In the genomic region with DNA sequence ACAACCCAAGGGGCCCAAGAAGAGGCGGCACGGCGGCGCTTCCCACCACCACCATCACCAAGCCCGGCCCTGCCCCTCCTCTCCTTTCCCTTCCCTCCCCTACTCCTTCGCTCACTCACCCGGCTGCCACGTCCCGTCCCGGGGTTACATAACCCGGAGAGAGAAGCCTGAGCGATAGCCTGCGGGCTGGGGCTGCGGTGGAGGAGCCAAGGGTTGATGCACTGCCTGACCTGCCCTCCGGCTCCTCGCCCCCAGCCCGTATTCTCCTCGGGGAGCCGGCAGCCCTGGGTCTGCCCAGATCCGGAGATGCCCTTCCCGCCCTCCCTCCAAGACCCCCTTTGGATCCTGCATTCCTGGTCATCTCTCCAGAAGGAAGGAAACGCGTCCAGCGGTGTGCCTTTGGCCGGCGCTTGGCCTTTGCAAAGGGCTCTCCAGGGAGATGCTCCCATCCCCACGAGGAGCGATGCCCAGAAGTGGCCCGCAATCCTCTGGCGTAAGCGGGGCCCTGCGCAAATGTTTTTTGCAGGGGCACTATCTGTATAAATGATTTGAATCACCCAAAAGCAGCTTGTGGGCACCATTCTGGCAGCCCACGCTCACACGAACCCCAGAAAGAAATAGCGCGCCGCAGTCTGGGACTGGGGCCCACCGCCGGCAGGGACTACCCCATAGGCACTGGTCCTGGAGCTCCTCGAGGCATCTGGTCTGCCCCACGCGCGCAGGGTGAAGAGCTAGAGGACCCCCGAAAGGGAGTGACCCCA, we compare ENCODE assay signal across 15 cellular contexts. TPM values are rescaled to one million over a fixed set of nuclear protein-coding genes. Genes with fewer than 3 reads are reported as not detected.
DNase-seq lines count a peak whose midpoint lies in the region; ATAC-seq and TF ChIP-seq lines count a peak whose summit lies in the region.
"Had no signal": no experiment of that assay in that cellular context is flagged by ENCODE, and none has a peak within 500 bp of the region (broad histone marks: within the 10 kb centered on the region; RNA-seq: fewer than 3 reads in every experiment).

No MANE protein-coding gene starts in this region.

- H3K9ac ChIP-seq in trophoblast cell (ENCODE audit: low read length), result no peak overlapping the region

- H2AFZ ChIP-seq in trophoblast cell (ENCODE audit: insufficient read depth, low read length, poor library complexity), result no peak overlapping the region

- peak overlapping the region; percentile 36 for H3K4me2 ChIP-seq in trophoblast cell (ENCODE audit: low read length)

- no CpG with 5 or more reads among the region's 44 CpGs for WGBS in iPS DF 6.9 (ENCODE audit: insufficient coverage, insufficient read length)
- WGBS in trophoblast cell (ENCODE audit: extremely low coverage, insufficient coverage, insufficient read length), result no CpG with 5 or more reads among the region's 44 CpGs

- CTCF ChIA-PET in GM10248 (lab: Yijun Ruan, JAX) (no interaction called here), Panc1 (lab: Charles Lee) (no interaction called here)

- H3K4ac ChIP-seq in trophoblast cell (ENCODE audit: low read depth, low read length), result no peak overlapping the region

- H4K12ac ChIP-seq in trophoblast cell (ENCODE audit: low read depth, low read length), result no peak overlapping the region

- H3K4me1 ChIP-seq in Panc1 (ENCODE audit: control insufficient read depth, insufficient read depth, low read length) (no peaks in the 10 kb centered on the region), iPS DF 6.9 (ENCODE audit: control insufficient read depth, insufficient read depth, low read length) (peaks cover 4% of the 10 kb centered on the region; the same call in 1 of the 2 replicates), trophoblast cell (ENCODE audit: control insufficient read depth in 1 of 2, insufficient read depth in 2 of 2, low read length in 2 of 2) (peaks cover 1 to 4% of the 10 kb centered on the region in 2 experiments)

- no peak overlapping the region for H4K91ac ChIP-seq in trophoblast cell (ENCODE audit: low read depth, low read length)

- peaks cover 7% of the 10 kb centered on the region; the same call in 1 of the 2 replicates for H3K27me3 ChIP-seq in Panc1 (ENCODE audit: control insufficient read depth, insufficient read depth, low read length)
- H3K27me3 ChIP-seq in iPS DF 6.9 (ENCODE audit: control insufficient read depth, insufficient read depth, low read length), result peaks cover 57% of the 10 kb centered on the region
- peaks cover 53% of the 10 kb centered on the region for H3K27me3 ChIP-seq in trophoblast cell (ENCODE audit: insufficient read depth, low read length)

- POLR2A ChIA-PET in GM10248 (lab: Yijun Ruan, JAX), result no interaction called here
- POLR2A ChIA-PET in Panc1 (lab: Charles Lee), result no interaction called here

- H2BK5ac ChIP-seq in trophoblast cell (ENCODE audit: low read depth, low read length, poor library complexity), result no peak overlapping the region

- H3K27ac ChIP-seq in Panc1 (ENCODE audit: low read length), result no peak overlapping the region
- no peak overlapping the region for H3K27ac ChIP-seq in iPS DF 6.9 (ENCODE audit: low read length)
- H3K27ac ChIP-seq in trophoblast cell (ENCODE audit: low read depth, low read length), result no peak overlapping the region
- H3K27ac ChIP-seq: esophagus muscularis mucosa had no signal

- peak; percentile 18 for DNase-seq in GM10248 (ENCODE audit: extremely low spot score)
- no peak for DNase-seq in Panc1 (ENCODE audit: low read depth, low spot score)
- no peak for DNase-seq in iPS DF 6.9 (ENCODE audit: low read depth, low spot score)
- DNase-seq in trophoblast cell, result peak; percentile 73 to 75
- DNase-seq in NK-92 treated with Interleukin-12 subunit alpha and Interleukin-12 subunit beta, amount 100 ng/mL, for 24 hours (lab: John Stamatoyannopoulos, UW), result no peak
- no peak for DNase-seq in kidney tubule cell (ENCODE audit: low spot score)
- DNase-seq: activated CD8-positive, alpha-beta memory T cell treated with anti-CD3 and anti-CD28 coated beads, Interleukin-2, amount 10 ng/mL, durations not matched to agents 7 days and 5 days; CD4-positive, alpha-beta T cell; HFFc6; NCI-H146; NCI-H69 had no signal

- no peak for TF ChIP-seq CTCF in GM10248 (IDR thresholded peaks at IDR 0.05; ENCODE audit: control extremely low read depth, extremely low read depth, low read depth, missing control alignments)
- TF ChIP-seq CTCF in Panc1 (IDR thresholded peaks at IDR 0.05), result no peak

- no peaks in the 10 kb centered on the region for H3K9me3 ChIP-seq in Panc1 (ENCODE audit: control insufficient read depth, insufficient read depth, low read depth, low read length)
- no peaks in the 10 kb centered on the region for H3K9me3 ChIP-seq in iPS DF 6.9 (ENCODE audit: control insufficient read depth, insufficient read depth, low read length)
- peaks cover 3% of the 10 kb centered on the region for H3K9me3 ChIP-seq in trophoblast cell (ENCODE audit: insufficient read depth, low read depth, low read length)
- H3K9me3 ChIP-seq: esophagus muscularis mucosa had no signal

- no peak overlapping the region for H2BK120ac ChIP-seq in trophoblast cell (ENCODE audit: insufficient read depth, low read length, poor library complexity)

- peaks cover 1% of the 10 kb centered on the region for H3K79me2 ChIP-seq in trophoblast cell (ENCODE audit: control insufficient read depth, insufficient read depth, low read length, poor library complexity)

- H3K36me3 ChIP-seq in Panc1 (ENCODE audit: control insufficient read depth, insufficient read depth, low read length) (no peaks in the 10 kb centered on the region), iPS DF 6.9 (ENCODE audit: control insufficient read depth, insufficient read depth, low read length) (0 out of 2 replicates have a peak, but pooled peaks cover under 1% of the 10 kb centered on the region), trophoblast cell (ENCODE audit: control insufficient read depth in 1 of 2, insufficient read depth in 2 of 2, low read length in 2 of 2) (no peaks in the 10 kb centered on the region)
- H3K36me3 ChIP-seq: esophagus muscularis mucosa had no signal

- no peak overlapping the region for H2BK12ac ChIP-seq in trophoblast cell (ENCODE audit: low read length)

- H4K8ac ChIP-seq in trophoblast cell (ENCODE audit: low read depth, low read length), result no peak overlapping the region

- peak; percentile 72 for ATAC-seq in Panc1
- no peak for ATAC-seq in HG02970 (IDR thresholded peaks at IDR 0.05; ENCODE audit: low FRiP score, unreplicated experiment)
- ATAC-seq: activated CD8-positive, alpha-beta memory T cell treated with anti-CD3 and anti-CD28 coated beads, Interleukin-2, amount 10 ng/mL, durations not matched to agents 7 days and 5 days had no signal

- H3K79me1 ChIP-seq in trophoblast cell (ENCODE audit: low read length), result no peaks in the 10 kb centered on the region

- no peak overlapping the region for H3K14ac ChIP-seq in trophoblast cell (ENCODE audit: low read length)

- in situ Hi-C loops in Panc1 (cut with HindIII; ENCODE audit: low pct_unique_long_range_greater_than_20kb, low sequenced_read_pairs), result no loop called here

- H3K23ac ChIP-seq in trophoblast cell (ENCODE audit: low read length), result no peak overlapping the region

- no TSS peak for BruUV-seq in Panc1 (replicated peaks; lab: Mats Ljungman, UMichigan)

- H3K4me3 ChIP-seq in Panc1 (ENCODE audit: low read depth in 2 of 2, low read length in 2 of 2), result no peak overlapping the region
- H3K4me3 ChIP-seq in iPS DF 6.9 (ENCODE audit: low read length), result peak overlapping the region; percentile 18; the same call in 1 of the 2 replicates
- no peak overlapping the region for H3K4me3 ChIP-seq in trophoblast cell (ENCODE audit: low read depth, low read length)
- H3K4me3 ChIP-seq: esophagus muscularis mucosa had no signal

- H3K18ac ChIP-seq in trophoblast cell (ENCODE audit: low read length), result no peak overlapping the region

- H2AK5ac ChIP-seq in trophoblast cell (ENCODE audit: low read length), result no peak overlapping the region

- intact Hi-C loops in Panc1 (cut with micrococcal nuclease; ENCODE audit: unreplicated experiment), result no loop called here

RNA-seq across cellular contexts. Expression of gene CPXM1, which starts 4.7 kb away (rescaled TPM):
- total RNA-seq in Panc1 (2021; ENCODE audit: unreplicated experiment), result not detected
- polyA plus RNA-seq in Panc1 (2012; ENCODE audit: insufficient read length), result not detected
- polyA plus RNA-seq in trophoblast cell (2013), result 21.0 and 21.4 TPM in 2 replicates
- total RNA-seq: CD4-positive, alpha-beta T cell; HT1080 had no signal

RNA-seq across cellular contexts. Expression of gene C20orf141, which starts 9.7 kb away (rescaled TPM):
- not detected for total RNA-seq in Panc1 (2021; ENCODE audit: unreplicated experiment)
- polyA plus RNA-seq in Panc1 (2012; ENCODE audit: insufficient read length), result not detected
- polyA plus RNA-seq in trophoblast cell (2013), result 0.19 and 0.31 TPM in 2 replicates
- total RNA-seq: activated CD8-positive, alpha-beta memory T cell treated with anti-CD3 and anti-CD28 coated beads, Interleukin-2, amount 10 ng/mL, durations not matched to agents 7 days and 5 days; CD4-positive, alpha-beta T cell; esophagus muscularis mucosa; HFFc6; SK-MEL-5 had no signal

RNA-seq across cellular contexts. Expression of gene TMEM239, which starts 11.1 kb away (rescaled TPM):
- not detected for total RNA-seq in Panc1 (2021; ENCODE audit: unreplicated experiment)
- not detected for polyA plus RNA-seq in Panc1 (2012; ENCODE audit: insufficient read length)
- polyA plus RNA-seq in trophoblast cell (2013), result 0.01 TPM in 1 of 2 replicates, not detected in the other
- total RNA-seq: activated CD8-positive, alpha-beta memory T cell treated with anti-CD3 and anti-CD28 coated beads, Interleukin-2, amount 10 ng/mL, durations not matched to agents 7 days and 5 days; CD4-positive, alpha-beta T cell; esophagus muscularis mucosa; HFFc6; HT1080; SK-MEL-5 had no signal

RNA-seq across cellular contexts. Expression of gene PCED1A, which starts 35.4 kb away (rescaled TPM):
- total RNA-seq in Panc1 (2021; ENCODE audit: unreplicated experiment), result 42.1 TPM
- 68.3 TPM for polyA plus RNA-seq in Panc1 (2012; ENCODE audit: insufficient read length)
- polyA plus RNA-seq in trophoblast cell (2013), result 31.4 and 32.3 TPM in 2 replicates

RNA-seq across cellular contexts. Expression of gene VPS16, which starts 35.4 kb away (rescaled TPM):
- total RNA-seq in Panc1 (2021; ENCODE audit: unreplicated experiment), result 35.3 TPM
- 41.8 TPM for polyA plus RNA-seq in Panc1 (2012; ENCODE audit: insufficient read length)
- polyA plus RNA-seq in trophoblast cell (2013), result 18.4 and 19.2 TPM in 2 replicates

Comparison
In these comparisons a context has a peak if more than half of its experiments do, and no peak if none do; other contexts are left out.
1. DNase-seq: peak in GM10248 (single experiment) and trophoblast cell (2 of 2); none in Panc1 (single experiment), iPS DF 6.9 (single experiment), NK-92 treated with Interleukin-12 subunit alpha and Interleukin-12 subunit beta, amount 100 ng/mL, for 24 hours (single experiment) and kidney tubule cell (single experiment).